ENCODE assay signal across 31 cellular contexts in the genomic region with DNA sequence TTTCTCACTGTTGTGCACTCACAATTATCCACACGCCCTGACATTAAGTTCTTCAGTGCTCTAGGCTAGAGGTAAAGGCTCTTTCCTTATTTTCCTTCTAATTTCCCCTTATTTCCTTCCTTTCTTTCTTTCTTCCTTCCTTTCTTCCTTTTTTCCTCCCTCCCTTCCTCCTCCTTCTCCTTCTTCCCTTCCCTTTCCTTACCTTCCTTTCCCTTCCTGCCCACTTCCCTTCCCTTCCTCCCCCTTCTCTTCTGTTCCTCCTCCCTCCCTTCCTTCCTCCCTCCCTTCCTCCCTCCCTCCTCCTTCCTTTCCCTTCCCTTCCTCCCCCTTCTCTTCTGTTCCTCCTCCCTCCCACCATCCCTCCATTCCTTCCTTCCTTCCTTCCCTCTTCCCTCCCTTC.
"Had no signal": no experiment of that assay in that cellular context is flagged by ENCODE, and none has a peak within 500 bp of the region (broad histone marks: within the 10 kb centered on the region; RNA-seq: fewer than 3 reads in every experiment).

No MANE protein-coding gene starts in this region.

- H3K4me1 Mint-ChIP-seq: immature natural killer cell had no signal

- H3K27me3 ChIP-seq: pancreas, right atrium auricular region, testis, thyroid gland, transverse colon, upper lobe of left lung, vagina had no signal

- ATAC-seq: left colon; left lung; lower lobe of right lung; mucosa of descending colon; naive thymus-derived CD4-positive, alpha-beta T cell; natural killer cell treated with Interleukin-12 subunit alpha and Interleukin-12 subunit beta and Interleukin-15 and Interleukin-18, amount 100 ng/mL, for 72 hours; pancreas; psoas muscle; sciatic nerve had no signal

- H3K4me3 Mint-ChIP-seq: immature natural killer cell; naive thymus-derived CD4-positive, alpha-beta T cell; natural killer cell treated with Interleukin-12 subunit alpha and Interleukin-12 subunit beta and Interleukin-15 and Interleukin-18, amount 100 ng/mL, for 72 hours; stimulated activated naive B cell treated with anti-CD40 and anti-IgM and Interleukin-4, amounts not matched to agents 10 μg/mL and 1 μg/mL and 100 μg/mL, for 72 hours had no signal

- H3K36me3 Mint-ChIP-seq: natural killer cell treated with Interleukin-12 subunit alpha and Interleukin-12 subunit beta and Interleukin-15 and Interleukin-18, amount 100 ng/mL, for 72 hours; stimulated activated naive B cell treated with anti-CD40 and anti-IgM and Interleukin-4, amounts not matched to agents 10 μg/mL and 1 μg/mL and 100 μg/mL, for 72 hours had no signal

- H3K4me1 ChIP-seq: left lung, lower lobe of right lung, pancreas, psoas muscle, right atrium auricular region, stomach, testis, thyroid gland, transverse colon, upper lobe of left lung, vagina had no signal

- H3K27ac ChIP-seq: left lung, lower lobe of right lung, pancreas, psoas muscle, right atrium auricular region, skin epidermis, stomach, testis, thyroid gland, transverse colon, upper lobe of left lung, vagina had no signal

- H3K9me3 ChIP-seq: left lung, lower lobe of right lung, pancreas, psoas muscle, right atrium auricular region, testis, thyroid gland, transverse colon, upper lobe of left lung, vagina had no signal

- H3K27ac Mint-ChIP-seq: immature natural killer cell; naive thymus-derived CD4-positive, alpha-beta T cell; natural killer cell treated with Interleukin-12 subunit alpha and Interleukin-12 subunit beta and Interleukin-15 and Interleukin-18, amount 100 ng/mL, for 72 hours; stimulated activated naive B cell treated with anti-CD40 and anti-IgM and Interleukin-4, amounts not matched to agents 10 μg/mL and 1 μg/mL and 100 μg/mL, for 72 hours had no signal

- DNase-seq: hypothalamus; immature natural killer cell; kidney; left colon; left lung; lower lobe of right lung; mammary epithelial cell; midbrain; mucosa of descending colon; naive thymus-derived CD4-positive, alpha-beta T cell; nucleus accumbens; pancreas; posterior cingulate gyrus; psoas muscle; stimulated activated CD4-positive, alpha-beta T cell treated with anti-CD3 and anti-CD28 coated beads, Interleukin-12 subunit alpha, Interleukin-12 subunit beta, amount 100 ng/mL, for 4 hours; stimulated activated CD4-positive, alpha-beta T cell treated with anti-CD3 and anti-CD28 coated beads, Interleukin-15, amount 100 ng/mL, for 24 hours; stimulated activated CD4-positive, alpha-beta T cell treated with anti-CD3 and anti-CD28 coated beads, Interleukin-2, amount 100 ng/mL, for 24 hours; stimulated activated CD4-positive, alpha-beta T cell treated with anti-CD3 and anti-CD28 coated beads, Interleukin-4, amount 100 ng/mL, for 1 hour; stimulated activated naive B cell treated with anti-CD40 and anti-IgM and Interleukin-4, amounts not matched to agents 10 μg/mL and 1 μg/mL and 100 μg/mL, for 72 hours; stimulated activated naive CD8-positive, alpha-beta T cell treated with anti-CD3 and anti-CD28 coated beads, Interleukin-15, Interleukin-2, amounts not matched to agents 100 U/mL and 50 U/mL, for 24 hours; stomach; testis; thyroid gland; transverse colon; upper lobe of left lung had no signal

- FAIRE-seq: islet of Langerhans, kidney, pancreas had no signal

- H3K4me3 ChIP-seq: left lung, lower lobe of right lung, mucosa of descending colon, pancreas, psoas muscle, right atrium auricular region, skin epidermis, stomach, testis, thyroid gland, transverse colon, upper lobe of left lung, vagina had no signal

- H3K27me3 Mint-ChIP-seq: natural killer cell treated with Interleukin-12 subunit alpha and Interleukin-12 subunit beta and Interleukin-15 and Interleukin-18, amount 100 ng/mL, for 72 hours; stimulated activated naive B cell treated with anti-CD40 and anti-IgM and Interleukin-4, amounts not matched to agents 10 μg/mL and 1 μg/mL and 100 μg/mL, for 72 hours had no signal

- H3K36me3 ChIP-seq: left lung, lower lobe of right lung, pancreas, right atrium auricular region, stomach, thyroid gland, transverse colon, upper lobe of left lung, vagina had no signal
